In the genomic region with DNA sequence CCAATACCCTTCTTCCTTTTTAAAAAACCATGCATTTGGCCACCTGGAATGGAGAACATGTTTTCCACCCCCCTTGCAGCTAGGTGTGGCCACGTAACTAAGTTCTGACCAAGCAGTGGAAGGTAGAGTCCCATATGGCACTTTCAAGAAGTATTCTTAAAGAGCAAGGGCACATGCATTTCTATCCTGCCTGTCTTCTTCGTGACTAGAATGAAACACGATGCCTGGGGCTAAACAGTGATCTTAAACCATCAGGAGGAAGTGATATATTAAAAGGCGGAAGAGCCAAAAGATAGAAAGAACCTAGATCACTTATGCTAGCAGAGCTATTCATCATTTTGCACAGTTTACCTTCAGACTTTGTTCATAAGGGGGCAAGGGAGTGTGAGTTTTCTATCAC, we compare ENCODE assay signal across 29 cellular contexts.
"Had no signal": no experiment of that assay in that cellular context is flagged by ENCODE, and none has a peak within 500 bp of the region (broad histone marks: within the 10 kb centered on the region; RNA-seq: fewer than 3 reads in every experiment).

No MANE protein-coding gene starts in this region.

- H3K27ac Mint-ChIP-seq: naive thymus-derived CD8-positive, alpha-beta T cell; nephron; stimulated activated naive B cell treated with anti-CD40 and anti-IgM and Interleukin-4, amounts not matched to agents 10 μg/mL and 1 μg/mL and 100 μg/mL, for 72 hours had no signal

- DNase-seq: islet precursor cell; left cardiac atrium; lower lobe of right lung; mammary epithelial cell; mesenchymal stem cell; naive thymus-derived CD8-positive, alpha-beta T cell; nucleus accumbens; pancreas; posterior cingulate gyrus; retina; right cardiac atrium; stimulated activated CD4-positive, alpha-beta T cell treated with anti-CD3 and anti-CD28 coated beads, Interleukin-12 subunit alpha, Interleukin-12 subunit beta, amount 100 ng/mL, for 4 hours; stimulated activated CD4-positive, alpha-beta T cell treated with anti-CD3 and anti-CD28 coated beads, Interleukin-15, amount 100 ng/mL, for 24 hours; stimulated activated CD4-positive, alpha-beta T cell treated with anti-CD3 and anti-CD28 coated beads, Interleukin-2, amount 100 ng/mL, for 24 hours; stimulated activated CD4-positive, alpha-beta T cell treated with anti-CD3 and anti-CD28 coated beads, Interleukin-4, amount 100 ng/mL, for 1 hour; stimulated activated naive B cell treated with anti-CD40 and anti-IgM and Interleukin-4, amounts not matched to agents 10 μg/mL and 1 μg/mL and 100 μg/mL, for 72 hours; stimulated activated naive CD8-positive, alpha-beta T cell treated with anti-CD3 and anti-CD28 coated beads, Interleukin-15, Interleukin-2, amounts not matched to agents 100 U/mL and 50 U/mL, for 24 hours; stomach; testis; thyroid gland; transverse colon; upper lobe of right lung had no signal

- H3K27me3 Mint-ChIP-seq: stimulated activated naive B cell treated with anti-CD40 and anti-IgM and Interleukin-4, amounts not matched to agents 10 μg/mL and 1 μg/mL and 100 μg/mL, for 72 hours had no signal

- H2AFZ ChIP-seq: hepatocyte had no signal

- H3K4me3 Mint-ChIP-seq: naive thymus-derived CD8-positive, alpha-beta T cell; nephron; neural crest cell; stimulated activated naive B cell treated with anti-CD40 and anti-IgM and Interleukin-4, amounts not matched to agents 10 μg/mL and 1 μg/mL and 100 μg/mL, for 72 hours had no signal

- H3K4me2 ChIP-seq: hepatocyte had no signal

- H3K9me3 Mint-ChIP-seq: naive thymus-derived CD8-positive, alpha-beta T cell; nephron; neural crest cell; stimulated activated naive B cell treated with anti-CD40 and anti-IgM and Interleukin-4, amounts not matched to agents 10 μg/mL and 1 μg/mL and 100 μg/mL, for 72 hours had no signal

- H3K36me3 ChIP-seq: lower lobe of right lung, pancreas, prostate gland, stomach, thyroid gland, transverse colon, upper lobe of right lung had no signal

- H3K79me2 ChIP-seq: hepatocyte had no signal

- H3K36me3 Mint-ChIP-seq: stimulated activated naive B cell treated with anti-CD40 and anti-IgM and Interleukin-4, amounts not matched to agents 10 μg/mL and 1 μg/mL and 100 μg/mL, for 72 hours had no signal

- ATAC-seq: left cardiac atrium; left lobe of liver; lower lobe of right lung; naive thymus-derived CD8-positive, alpha-beta T cell; pancreas; right cardiac atrium; sciatic nerve; stimulated activated naive B cell treated with anti-CD40 and anti-IgM and Interleukin-4, amounts not matched to agents 10 μg/mL and 1 μg/mL and 100 μg/mL, for 72 hours; stimulated activated naive CD8-positive, alpha-beta T cell treated with anti-CD3 and anti-CD28 coated beads, Interleukin-15, Interleukin-2, amounts not matched to agents 100 U/mL and 50 U/mL, for 24 hours; upper lobe of right lung had no signal

- H3K27ac ChIP-seq: hepatocyte, lower lobe of right lung, pancreas, prostate gland, skin epidermis, stomach, testis, thyroid gland, transverse colon, upper lobe of right lung had no signal

- H3K9me3 ChIP-seq: lower lobe of right lung, pancreas, prostate gland, stomach, testis, thyroid gland, transverse colon, upper lobe of right lung had no signal

- H3K4me1 ChIP-seq: lower lobe of right lung, pancreas, prostate gland, stomach, testis, thyroid gland, transverse colon, upper lobe of right lung had no signal

- H3K4me3 ChIP-seq: hepatocyte, lower lobe of right lung, pancreas, prostate gland, skin epidermis, stomach, testis, thyroid gland, transverse colon, upper lobe of right lung had no signal

- H3K4me1 Mint-ChIP-seq: stimulated activated naive B cell treated with anti-CD40 and anti-IgM and Interleukin-4, amounts not matched to agents 10 μg/mL and 1 μg/mL and 100 μg/mL, for 72 hours had no signal
